8 cellular contexts compared by ENCODE assay signal in genomic region chr6:30744054-30744805, GRCh38. TPM values are rescaled to one million over a fixed set of nuclear protein-coding genes. Genes with fewer than 3 reads are reported as not detected.
DNase-seq lines count a peak whose midpoint lies in the region; ATAC-seq and TF ChIP-seq lines count a peak whose summit lies in the region.

Gene IER3, minus strand, starts transcription at chr6:30744547. Its CDS starts 29 bp downstream, at chr6:30744518.

- CTCF ChIA-PET in AG04450 (lab: Charles Lee): interaction anchor here (1.2 to 1.4 kb wide), 3 partner anchors 8 to 78 kb away, joined by 3 to 4 read pairs (median 3); no protein-coding TSS in a partner anchor

- no peaks in the 10 kb centered on the region; the same call in 1 of the 2 replicates for H3K9me3 ChIP-seq in AG04450 (ENCODE audit: control insufficient read depth, insufficient read depth, low read length)

- H3K4me3 ChIP-seq in AG04450 (ENCODE audit: low read depth, low read length): peak within 1 kb of the TSS; percentile 94
- H3K4me3 ChIP-seq in cardiac fibroblast (replicated peaks in 1 of 2; ENCODE audit: low read depth in 2 of 2, low read length in 2 of 2): peak within 1 kb of the TSS; percentile 89 to 99

- peak; percentile 69 for TF ChIP-seq CTCF in AG04450 (IDR thresholded peaks at IDR 0.05; ENCODE audit: low read depth, low read length)
- no peak for TF ChIP-seq CTCF in VCaP (conservative IDR thresholded peaks at IDR 0.05)
- TF ChIP-seq CTCF in cardiac fibroblast (IDR thresholded peaks at IDR 0.05; ENCODE audit: low read depth, low read length): peak; percentile 38

- no peaks in the 10 kb centered on the region for H3K27me3 ChIP-seq in AG04450 (ENCODE audit: control insufficient read depth, insufficient read depth, low read length)

- peak within 1 kb of the TSS; percentile 93 for H3K27ac ChIP-seq in AG04450 (ENCODE audit: low read depth, low read length)
- peak within 1 kb of the TSS; percentile 84 for H3K27ac ChIP-seq in VCaP

- DNase-seq in AG04450 (ENCODE audit: low read depth, low spot score) (peak; percentile 85), NCI-H1694 (lab: John Stamatoyannopoulos, UW) (peak; percentile 63), cardiac fibroblast (ENCODE audit: low read depth in 2 of 2) (peak; percentile 97 to 98), iris pigment epithelial cell (ENCODE audit: low read depth) (peak; percentile 93), smooth muscle cell of the brain vasculature (ENCODE audit: low read depth, low spot score) (peak; percentile 61)

- peak; percentile 29 for ATAC-seq in GM19023 (IDR thresholded peaks at IDR 0.05; ENCODE audit: unreplicated experiment)
- no peak for ATAC-seq in HG02840 (IDR thresholded peaks at IDR 0.05; ENCODE audit: low FRiP score, unreplicated experiment)

- POLR2A ChIA-PET in AG04450 (lab: Yijun Ruan, JAX): interaction anchor here (0.6 to 4.4 kb wide), 18 partner anchors 8 to 140 kb away, joined by 3 to 47 read pairs (median 6); partner anchors contain the start of genes DDR1 and TUBB

RNA-seq across cellular contexts. Expression of gene IER3, which starts in this region (rescaled TPM):
- polyA plus RNA-seq in AG04450 (2011; rRNA removed): 85.2 and 98.7 TPM in 2 replicates
- polyA minus RNA-seq in AG04450 (2011; rRNA and poly(A)+ RNA removed): 59.6 and 80.4 TPM in 2 replicates
